ENCODE assay signal across 17 cellular contexts in genomic region chr6:143755301-143755744, GRCh38.
A peak's percentile ranks its signal among the peaks of the same experiment; 100 is the strongest.
DNase-seq lines count a peak whose midpoint lies in the region; ATAC-seq, FAIRE-seq and TF ChIP-seq lines count a peak whose summit lies in the region.
"Had no signal": no experiment of that assay in that cellular context is flagged by ENCODE, and none has a peak within 500 bp of the region (broad histone marks: within the 10 kb centered on the region; RNA-seq: fewer than 3 reads in every experiment).

No MANE protein-coding gene starts in this region.

- H4K91ac ChIP-seq in IMR-90 (ENCODE audit: insufficient read depth, low read depth, low read length) = no peak overlapping the region; the same call in 1 of the 2 replicates

- no peak overlapping the region for H2BK20ac ChIP-seq in IMR-90 (ENCODE audit: low read depth, low read length)

- CTCF ChIA-PET in IMR-90 (lab: Yijun Ruan, JAX) = no interaction called here

- no peak overlapping the region for H3K14ac ChIP-seq in IMR-90 (replicated peaks; ENCODE audit: low read depth, low read length)

- no peak overlapping the region for H3K4ac ChIP-seq in IMR-90 (ENCODE audit: low read depth, low read length)

- H2BK120ac ChIP-seq in IMR-90 (ENCODE audit: low read depth, low read length) = no peak overlapping the region

- FAIRE-seq in astrocyte (lab: Jason Lieb, UNC) = no peak
- FAIRE-seq: GM12891 had no signal

- H3K27ac Mint-ChIP-seq in astrocyte (ENCODE audit: unreplicated experiment) = no peak overlapping the region
- H3K27ac Mint-ChIP-seq: activated CD4-positive, alpha-beta T cell treated with anti-CD3 and anti-CD28 coated beads, Interleukin-2, amount 10 ng/mL, durations not matched to agents 24 days and 14 days; activated T-cell treated with anti-CD3 and anti-CD28 coated beads, Interleukin-2, amount 50 U/mL, for 72 hours; CD4-positive, alpha-beta T cell had no signal

- no peak overlapping the region for H3K4me3 Mint-ChIP-seq in astrocyte (ENCODE audit: unreplicated experiment)
- H3K4me3 Mint-ChIP-seq: activated CD4-positive, alpha-beta T cell treated with anti-CD3 and anti-CD28 coated beads, Interleukin-2, amount 10 ng/mL, durations not matched to agents 24 days and 14 days; activated T-cell treated with anti-CD3 and anti-CD28 coated beads, Interleukin-2, amount 50 U/mL, for 72 hours; CD4-positive, alpha-beta T cell had no signal

- intact Hi-C loops in IMR-90 (cut with micrococcal nuclease) = no loop called here

- no peaks in the 10 kb centered on the region for H3K79me2 ChIP-seq in astrocyte (ENCODE audit: insufficient read depth, low read length)
- peaks cover 3% of the 10 kb centered on the region for H3K79me2 ChIP-seq in smooth muscle cell (ENCODE audit: low read depth)

- ATAC-seq in IMR-90 (ENCODE audit: low read depth) = no peak; the same call in 1 of the 2 replicates
- ATAC-seq: activated T-cell treated with anti-CD3 and anti-CD28 coated beads, Interleukin-2, amount 50 U/mL, for 72 hours; gastroesophageal sphincter; psoas muscle had no signal

- H3F3A ChIP-seq in smooth muscle cell (ENCODE audit: low read depth) = peaks cover 15% of the 10 kb centered on the region

- peaks cover 15% of the 10 kb centered on the region for H3K9me1 ChIP-seq in IMR-90 (ENCODE audit: insufficient read depth, low read length)

- in situ Hi-C loops in IMR-90 (cut with MboI; ENCODE audit: low sequenced_read_pairs) = no loop called here

- no peak for TF ChIP-seq POLR2A in IMR-90 (IDR thresholded peaks at IDR 0.05; ENCODE audit: low read depth, low read length)

- peaks cover 3% of the 10 kb centered on the region for H3K36me3 Mint-ChIP-seq in astrocyte (ENCODE audit: low read depth, unreplicated experiment)

- TF ChIP-seq CTCF in IMR-90 (conservative IDR thresholded peaks at IDR 0.05; ENCODE audit: low read depth, low read length) = no peak
- TF ChIP-seq CTCF in astrocyte (IDR thresholded peaks at IDR 0.05; ENCODE audit: insufficient read depth, low read depth, low read length) = no peak
- TF ChIP-seq CTCF in smooth muscle cell (IDR thresholded peaks at IDR 0.05; ENCODE audit: borderline replicate concordance, insufficient read depth, poor library complexity, severe bottlenecking) = no peak

- no peak overlapping the region for H3K18ac ChIP-seq in IMR-90 (ENCODE audit: low read depth, low read length)

- H3K27ac ChIP-seq in IMR-90 (ENCODE audit: insufficient read depth, low read length) = peak overlapping the region; percentile 10; the same call in 1 of the 2 replicates
- H3K27ac ChIP-seq in astrocyte (ENCODE audit: low read depth, low read length) = no peak overlapping the region
- H3K27ac ChIP-seq in smooth muscle cell (ENCODE audit: low read depth) = peak overlapping the region; percentile 91
- H3K27ac ChIP-seq: gastroesophageal sphincter, psoas muscle, suprapubic skin had no signal

- H3K9me3 ChIP-seq in IMR-90 (ENCODE audit: control insufficient read depth, insufficient read depth, low read length) (no peaks in the 10 kb centered on the region), astrocyte (ENCODE audit: insufficient read depth, low read depth, low read length) (no peaks in the 10 kb centered on the region), smooth muscle cell (replicated peaks; ENCODE audit: low read depth) (no peaks in the 10 kb centered on the region)
- H3K9me3 ChIP-seq: gastroesophageal sphincter, psoas muscle, suprapubic skin had no signal

- H2BK15ac ChIP-seq in IMR-90 (ENCODE audit: low read depth, low read length) = no peak overlapping the region

- no peak overlapping the region for H2AK9ac ChIP-seq in IMR-90 (replicated peaks; ENCODE audit: low read depth, low read length, poor library complexity)

- DNase-seq in IMR-90 (peak; percentile 53), astrocyte (ENCODE audit: low read depth) (peak; percentile 60), iris pigment epithelial cell (ENCODE audit: low read depth) (peak; percentile 90), smooth muscle cell (lab: John Stamatoyannopoulos, UW; ENCODE audit: unreplicated experiment) (no peak), amygdala (lab: John Stamatoyannopoulos, UW) (no peak), NCI-H2107 (lab: John Stamatoyannopoulos, UW) (no peak)
- DNase-seq in activated naive CD4-positive, alpha-beta T cell (lab: John Stamatoyannopoulos, UW) = no peak
- DNase-seq: activated CD4-positive, alpha-beta T cell treated with anti-CD3 and anti-CD28 coated beads, Interleukin-2, amount 10 ng/mL, durations not matched to agents 24 days and 14 days; activated T-cell treated with anti-CD3 and anti-CD28 coated beads, Interleukin-2, amount 50 U/mL, for 72 hours; amniotic stem cell; CD4-positive, alpha-beta T cell; NCI-H2029 treated with DMSO at 0.1 percent for 48 hours; psoas muscle; T-helper 2 cell had no signal

- no peak overlapping the region for H3K56ac ChIP-seq in IMR-90 (ENCODE audit: extremely low read depth, insufficient read depth, low read length)

- H3K4me2 ChIP-seq in IMR-90 (ENCODE audit: low read depth, low read length) (no peak overlapping the region), astrocyte (ENCODE audit: low read length) (no peak overlapping the region), smooth muscle cell (peak overlapping the region; percentile 64)

- H3K4me1 Mint-ChIP-seq in astrocyte (ENCODE audit: low read depth, unreplicated experiment) = peaks cover 7% of the 10 kb centered on the region

- H2AFZ ChIP-seq in IMR-90 (replicated peaks; ENCODE audit: low read length, poor library complexity) (no peak overlapping the region), astrocyte (ENCODE audit: low read depth, low read length) (no peak overlapping the region), smooth muscle cell (ENCODE audit: low read depth) (no peak overlapping the region)

- H3K36me3 ChIP-seq in IMR-90 (ENCODE audit: control insufficient read depth, insufficient read depth, low read length) (peaks cover 26% of the 10 kb centered on the region), astrocyte (ENCODE audit: insufficient read depth, low read length) (peaks cover 14% of the 10 kb centered on the region), smooth muscle cell (ENCODE audit: low read depth) (no peaks in the 10 kb centered on the region)
- H3K36me3 ChIP-seq: suprapubic skin had no signal

- H3K9me3 Mint-ChIP-seq in astrocyte (ENCODE audit: unreplicated experiment) = no peaks in the 10 kb centered on the region
- H3K9me3 Mint-ChIP-seq: activated CD4-positive, alpha-beta T cell treated with anti-CD3 and anti-CD28 coated beads, Interleukin-2, amount 10 ng/mL, durations not matched to agents 24 days and 14 days; activated T-cell treated with anti-CD3 and anti-CD28 coated beads, Interleukin-2, amount 50 U/mL, for 72 hours; CD4-positive, alpha-beta T cell had no signal

- H3K4me3 ChIP-seq in IMR-90 (ENCODE audit: insufficient read depth, low read depth, low read length) (no peak overlapping the region), astrocyte (ENCODE audit: insufficient read depth, low read depth, low read length) (no peak overlapping the region), smooth muscle cell (no peak overlapping the region)
- H3K4me3 ChIP-seq: gastroesophageal sphincter, psoas muscle, suprapubic skin had no signal

- no peaks in the 10 kb centered on the region for H3K27me3 Mint-ChIP-seq in astrocyte (ENCODE audit: low read depth, unreplicated experiment)
- H3K27me3 Mint-ChIP-seq: activated CD4-positive, alpha-beta T cell treated with anti-CD3 and anti-CD28 coated beads, Interleukin-2, amount 10 ng/mL, durations not matched to agents 24 days and 14 days; CD4-positive, alpha-beta T cell had no signal

- 0 out of 4 replicates have a peak overlapping the region, but pooled peaks of 1 of the 2 experiments have one; percentile 6 for H4K8ac ChIP-seq in IMR-90 (ENCODE audit: low read depth in 2 of 2, low read length in 2 of 2)

- H3K4me1 ChIP-seq in IMR-90 (ENCODE audit: control insufficient read depth, insufficient read depth, low read length) (peaks cover 2% of the 10 kb centered on the region; the same call in 1 of the 2 replicates), astrocyte (ENCODE audit: insufficient read depth, low read length) (no peaks in the 10 kb centered on the region), smooth muscle cell (ENCODE audit: low read depth) (peaks cover 3% of the 10 kb centered on the region)
- H3K4me1 ChIP-seq: psoas muscle had no signal

- H4K20me1 ChIP-seq in IMR-90 (ENCODE audit: insufficient read depth, low read length) (no peaks in the 10 kb centered on the region), astrocyte (ENCODE audit: insufficient read depth, low read length) (no peaks in the 10 kb centered on the region), smooth muscle cell (ENCODE audit: low read depth) (no peaks in the 10 kb centered on the region)

- no peaks in the 10 kb centered on the region for H3K27me3 ChIP-seq in IMR-90 (ENCODE audit: control insufficient read depth, insufficient read depth, low read length)
- H3K27me3 ChIP-seq in astrocyte (ENCODE audit: insufficient read depth, low read length) = no peaks in the 10 kb centered on the region
- no peaks in the 10 kb centered on the region for H3K27me3 ChIP-seq in smooth muscle cell (ENCODE audit: low read depth)
- H3K27me3 ChIP-seq: gastroesophageal sphincter, suprapubic skin had no signal

- H3K9ac ChIP-seq in IMR-90 (ENCODE audit: low read depth, low read length) = no peak overlapping the region
- no peak overlapping the region for H3K9ac ChIP-seq in astrocyte (ENCODE audit: low read length)
- no peak overlapping the region for H3K9ac ChIP-seq in smooth muscle cell (ENCODE audit: low read depth)

- 57% methylated on average over 2 of the region's 5 CpGs; no CpG with 5 or more reads in 1 of the 2 experiments for WGBS in IMR-90 (ENCODE audit: extremely low coverage in 2 of 2, insufficient read length in 1 of 2), 2 experiments
- WGBS in smooth muscle cell (ENCODE audit: low lambda C conversion rate) = 25% methylated on average over 5 of the region's 5 CpGs

- H3K79me1 ChIP-seq in IMR-90 (ENCODE audit: low read depth in 1 of 2, low read length in 2 of 2) = peaks cover 12 to 39% of the 10 kb centered on the region in 2 experiments

- dilution Hi-C loops in IMR-90 (cut with HindIII; ENCODE audit: low sequenced_read_pairs, unreplicated experiment) = no loop called here

- BruUV-seq in IMR-90 (replicated peaks; lab: Mats Ljungman, UMichigan) = no TSS peak

- no peak for TF ChIP-seq RAD21 in IMR-90 (IDR thresholded peaks at IDR 0.05; ENCODE audit: low read length)

- no peak overlapping the region; the same call in 1 of the 2 replicates for H2AK5ac ChIP-seq in IMR-90 (ENCODE audit: low read depth, low read length)

- H2BK5ac ChIP-seq in IMR-90 (ENCODE audit: low read depth, low read length, poor library complexity, severe bottlenecking) = no peak overlapping the region

- no peak overlapping the region for H3K23ac ChIP-seq in IMR-90 (ENCODE audit: low read depth, low read length)

- POLR2A ChIA-PET in IMR-90 (lab: Charles Lee; ENCODE audit: unreplicated experiment) = no interaction called here

- no peak overlapping the region for H4K5ac ChIP-seq in IMR-90 (ENCODE audit: low read depth, low read length)

TF ChIP-seq in IMR-90, 13 proteins besides CTCF, POLR2A, EP300 and RAD21:
- peak; percentile 72; the same call in 1 of the 2 replicates for TF ChIP-seq CEBPB (IDR thresholded peaks at IDR 0.05; ENCODE audit: low read depth, low read length)
- no peak for TF ChIP-seq MAFK (IDR thresholded peaks at IDR 0.05; ENCODE audit: low read depth, low read length)
- no peak for TF ChIP-seq RFX5 (IDR thresholded peaks at IDR 0.05; ENCODE audit: low read depth, low read length)

Comparison
In these comparisons a context has a peak if more than half of its experiments do, and no peak if none do; other contexts are left out.
1. DNase-seq: peak in IMR-90 (single experiment), astrocyte (single experiment) and iris pigment epithelial cell (single experiment); none in smooth muscle cell (single experiment), amygdala (0 of 56), NCI-H2107 (single experiment) and activated naive CD4-positive, alpha-beta T cell (0 of 4).